ENCODE assay signal across 8 cellular contexts in the genomic region with DNA sequence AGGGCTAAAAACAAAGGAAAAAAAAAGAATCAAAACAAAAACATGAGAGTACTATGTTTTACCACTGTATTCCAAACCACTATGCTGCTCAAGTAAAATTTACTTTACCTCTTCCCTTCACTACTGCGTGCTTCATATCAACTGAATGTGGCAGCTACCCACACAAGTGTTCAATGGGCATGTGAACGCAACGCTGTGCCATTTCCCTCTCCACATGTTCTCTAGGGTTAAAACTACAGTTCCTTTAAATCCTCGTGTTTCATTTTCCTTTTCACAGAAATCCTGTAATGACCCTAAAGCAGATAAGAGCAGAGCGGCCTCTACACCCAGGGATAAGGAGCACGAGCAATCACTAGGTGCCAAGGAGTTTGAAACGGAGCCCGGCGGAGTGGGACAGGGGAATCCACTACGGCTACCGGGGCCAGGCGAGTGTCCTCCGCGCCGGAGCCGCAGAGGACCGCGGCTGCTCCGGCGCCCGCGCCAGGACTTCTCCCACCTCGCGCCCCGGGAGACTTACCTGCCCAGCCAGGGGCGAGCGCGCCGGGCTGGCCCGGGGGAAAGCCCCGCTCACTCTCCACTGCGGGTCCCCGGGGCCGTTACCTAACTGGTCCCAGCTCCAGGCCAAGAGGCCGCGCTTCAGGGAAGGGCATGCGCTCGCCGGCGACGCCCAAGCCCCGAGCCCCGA.
DNase-seq lines count a peak whose midpoint lies in the region; ATAC-seq and TF ChIP-seq lines count a peak whose summit lies in the region.

No MANE protein-coding gene starts in this region.

- TF ChIP-seq POLR2A in erythroblast (IDR thresholded peaks at IDR 0.05; ENCODE audit: low read length): peak; percentile 51

- H3K4me1 ChIP-seq in mucosa of stomach (ENCODE audit: control insufficient read depth, insufficient read depth, low read length): peaks cover 16% of the 10 kb centered on the region

- H3K9me3 Mint-ChIP-seq in stimulated activated naive B cell treated with anti-CD40 and anti-IgM and Interleukin-4, amounts not matched to agents 10 μg/mL and 1 μg/mL and 100 μg/mL, for 72 hours: peaks cover 0 to 2% of the 10 kb centered on the region in 2 donors

- peaks cover 20 to 46% of the 10 kb centered on the region in 2 donors for H3K4me1 Mint-ChIP-seq in stimulated activated naive B cell treated with anti-CD40 and anti-IgM and Interleukin-4, amounts not matched to agents 10 μg/mL and 1 μg/mL and 100 μg/mL, for 72 hours

- peak overlapping the region; percentile 92 to 99 for H3K4me3 Mint-ChIP-seq in stimulated activated naive B cell treated with anti-CD40 and anti-IgM and Interleukin-4, amounts not matched to agents 10 μg/mL and 1 μg/mL and 100 μg/mL, for 72 hours

- no peaks in the 10 kb centered on the region for H3K27me3 Mint-ChIP-seq in stimulated activated naive B cell treated with anti-CD40 and anti-IgM and Interleukin-4, amounts not matched to agents 10 μg/mL and 1 μg/mL and 100 μg/mL, for 72 hours

- DNase-seq in NCI-H187 (lab: John Stamatoyannopoulos, UW) (peak; percentile 33 to 56), NCI-H187 treated with DMSO at 0.1 percent for 48 hours (lab: John Stamatoyannopoulos, UW) (no peak), NCI-H748 (lab: John Stamatoyannopoulos, UW; ENCODE audit: unreplicated experiment) (peak; percentile 81), activated T-cell treated with anti-CD3 and anti-CD28 coated beads for 48 hours (ENCODE audit: low read depth) (peak; percentile 35), erythroblast (lab: John Stamatoyannopoulos, UW) (peak; percentile 77 to 84)
- peak; percentile 11 for DNase-seq in stimulated activated naive B cell treated with anti-CD40 and anti-IgM and Interleukin-4, amounts not matched to agents 10 μg/mL and 1 μg/mL and 100 μg/mL, for 72 hours

- peak overlapping the region; percentile 99 for H3K27ac Mint-ChIP-seq in stimulated activated naive B cell treated with anti-CD40 and anti-IgM and Interleukin-4, amounts not matched to agents 10 μg/mL and 1 μg/mL and 100 μg/mL, for 72 hours

- peak overlapping the region; percentile 89 for H3K9ac ChIP-seq in mucosa of stomach (ENCODE audit: low read length)

- peak overlapping the region; percentile 85 for H3K4me3 ChIP-seq in mucosa of stomach (ENCODE audit: low read length)

- ATAC-seq in HG03095 (IDR thresholded peaks at IDR 0.05; ENCODE audit: unreplicated experiment): peak; percentile 10
- ATAC-seq in stimulated activated naive B cell treated with anti-CD40 and anti-IgM and Interleukin-4, amounts not matched to agents 10 μg/mL and 1 μg/mL and 100 μg/mL, for 72 hours (replicated peaks): peak; percentile 8

- no peaks in the 10 kb centered on the region for H3K36me3 ChIP-seq in mucosa of stomach (ENCODE audit: control insufficient read depth, insufficient read depth, low read length)

- peaks cover 5 to 15% of the 10 kb centered on the region in 2 donors for H3K36me3 Mint-ChIP-seq in stimulated activated naive B cell treated with anti-CD40 and anti-IgM and Interleukin-4, amounts not matched to agents 10 μg/mL and 1 μg/mL and 100 μg/mL, for 72 hours

- no peaks in the 10 kb centered on the region for H3K9me3 ChIP-seq in mucosa of stomach (ENCODE audit: control insufficient read depth, low read length)

- H3K27me3 ChIP-seq in mucosa of stomach (ENCODE audit: control insufficient read depth, insufficient read depth, low read length): no peaks in the 10 kb centered on the region
